ENCODE assay signal across 25 cellular contexts in the genomic region with DNA sequence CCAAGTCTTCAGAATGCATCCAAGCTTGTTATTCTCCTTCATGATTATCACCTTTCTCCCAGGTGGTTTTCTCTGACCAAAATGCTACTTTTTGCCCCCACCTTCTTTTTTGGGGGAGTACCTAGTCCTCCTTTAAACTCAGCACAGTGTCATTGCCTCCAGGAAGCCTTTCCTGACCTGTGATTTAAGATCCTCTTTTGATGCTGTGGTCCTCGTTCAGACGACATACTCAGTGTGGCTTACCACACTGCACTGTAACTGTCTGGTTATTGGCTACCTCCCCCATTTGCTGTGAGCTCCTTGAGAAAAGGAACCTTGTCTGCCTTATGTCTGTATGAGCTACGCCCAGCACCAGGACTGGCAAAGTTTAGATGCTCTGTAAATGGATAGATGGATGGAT. TPM values are rescaled to one million over a fixed set of nuclear protein-coding genes. Genes with fewer than 3 reads are reported as not detected.
DNase-seq lines count a peak whose midpoint lies in the region; ATAC-seq and TF ChIP-seq lines count a peak whose summit lies in the region.
"Had no signal": no experiment of that assay in that cellular context is flagged by ENCODE, and none has a peak within 500 bp of the region (broad histone marks: within the 10 kb centered on the region; RNA-seq: fewer than 3 reads in every experiment).

No MANE protein-coding gene starts in this region.

- H3K4me3 ChIP-seq in DND-41 (ENCODE audit: low read depth in 1 of 2, low read length in 2 of 2) (no peak overlapping the region), MM.1S (ENCODE audit: low read length) (no peak overlapping the region)
- H3K4me3 ChIP-seq: BLaER1 treated with 17β-estradiol and CSF1 and Interleukin-3, amounts not matched to agents 10 nM and 100 nM; body of pancreas; esophagus squamous epithelium; gastrocnemius medialis; ovary; right atrium auricular region had no signal

- H3K27me3 ChIP-seq in DND-41 (ENCODE audit: insufficient read depth, low read length, poor library complexity), result no peaks in the 10 kb centered on the region
- no peaks in the 10 kb centered on the region for H3K27me3 ChIP-seq in MM.1S (replicated peaks; ENCODE audit: insufficient read depth, low read length)
- H3K27me3 ChIP-seq: BLaER1 treated with 17β-estradiol and CSF1 and Interleukin-3, amounts not matched to agents 10 nM and 100 nM; body of pancreas; esophagus squamous epithelium; gastrocnemius medialis; ovary; right atrium auricular region had no signal

- no peaks in the 10 kb centered on the region for H3K9me2 ChIP-seq in MM.1S (replicated peaks; ENCODE audit: insufficient read depth, low read length)

- peaks cover 20% of the 10 kb centered on the region for H3K36me3 Mint-ChIP-seq in activated CD4-positive, alpha-beta T cell treated with anti-CD3 and anti-CD28 coated beads, Interleukin-2, amount 10 ng/mL, durations not matched to agents 24 days and 14 days (ENCODE audit: low read depth)
- peaks cover 32% of the 10 kb centered on the region for H3K36me3 Mint-ChIP-seq in T-cell
- peaks cover 10 to 32% (median 16%) of the 10 kb centered on the region in 3 donors for H3K36me3 Mint-ChIP-seq in naive thymus-derived CD8-positive, alpha-beta T cell
- H3K36me3 Mint-ChIP-seq: natural killer cell treated with Interleukin-12 subunit alpha and Interleukin-12 subunit beta and Interleukin-15 and Interleukin-18, amount 100 ng/mL, for 72 hours had no signal

- CTCF ChIA-PET in T-cell (lab: Charles Lee), result no interaction called here

- H3K4me1 Mint-ChIP-seq in activated CD4-positive, alpha-beta T cell treated with anti-CD3 and anti-CD28 coated beads, Interleukin-2, amount 10 ng/mL, durations not matched to agents 24 days and 14 days, result peaks cover 9% of the 10 kb centered on the region
- H3K4me1 Mint-ChIP-seq in T-cell, result peaks cover 11 to 25% (median 14%) of the 10 kb centered on the region in 3 donors
- peaks cover 10 to 18% (median 15%) of the 10 kb centered on the region in 4 donors for H3K4me1 Mint-ChIP-seq in naive thymus-derived CD8-positive, alpha-beta T cell
- H3K4me1 Mint-ChIP-seq: mesothelial cell of epicardium had no signal

- TF ChIP-seq CTCF in DND-41 (IDR thresholded peaks at IDR 0.05; ENCODE audit: borderline replicate concordance, extremely low read depth, low read length, poor library complexity, severe bottlenecking) (no peak), MM.1S (IDR thresholded peaks at IDR 0.05; ENCODE audit: low read length) (no peak)

- H4K20me1 ChIP-seq in DND-41 (ENCODE audit: insufficient read depth, low read length) (no peaks in the 10 kb centered on the region), MM.1S (ENCODE audit: insufficient read depth, low read length) (no peaks in the 10 kb centered on the region)

- POLR2A ChIA-PET in T-cell (lab: Charles Lee), result no interaction called here
- POLR2A ChIA-PET in naive thymus-derived CD8-positive, alpha-beta T cell (lab: Charles Lee), result no interaction called here

- no peak overlapping the region for H3K4me3 Mint-ChIP-seq in activated CD4-positive, alpha-beta T cell treated with anti-CD3 and anti-CD28 coated beads, Interleukin-2, amount 10 ng/mL, durations not matched to agents 24 days and 14 days
- no peak overlapping the region for H3K4me3 Mint-ChIP-seq in T-cell
- H3K4me3 Mint-ChIP-seq in naive thymus-derived CD8-positive, alpha-beta T cell, result peak overlapping the region in 4 of 10 donors; percentile 4 to 49 (median 21)
- H3K4me3 Mint-ChIP-seq: mesothelial cell of epicardium; natural killer cell treated with Interleukin-12 subunit alpha and Interleukin-12 subunit beta and Interleukin-15 and Interleukin-18, amount 100 ng/mL, for 72 hours; type B pancreatic cell had no signal

- peak; percentile 65 for DNase-seq in activated CD4-positive, alpha-beta T cell treated with anti-CD3 and anti-CD28 coated beads, Interleukin-2, amount 10 ng/mL, durations not matched to agents 24 days and 14 days
- no peak for DNase-seq in activated CD4-positive, alpha-beta T cell treated with anti-CD3 and anti-CD28 coated beads, Interleukin-2, amount 50 U/mL, for 4 hours
- DNase-seq in DND-41 (peak; percentile 17), T-cell (peak in 9 of 34 experiments; percentile 8 to 52 (median 11)), nucleus accumbens (lab: John Stamatoyannopoulos, UW) (no peak), MM.1S (no peak), NCI-H2029 (lab: John Stamatoyannopoulos, UW) (no peak)
- peak in 7 of 10 donors; percentile 9 to 72 (median 53) for DNase-seq in naive thymus-derived CD8-positive, alpha-beta T cell
- DNase-seq: activated T-cell treated with anti-CD3 and anti-CD28 coated beads, Interleukin-2, amount 50 U/mL, for 48 hours; body of pancreas; esophagus squamous epithelium; gastrocnemius medialis; H7; hypothalamus; left ventricle myocardium superior; ovary; stimulated activated CD4-positive, alpha-beta T cell treated with anti-CD3 and anti-CD28 coated beads, Interleukin-4, amount 100 ng/mL, for 4 hours had no signal

- no peak overlapping the region for H2AFZ ChIP-seq in DND-41 (ENCODE audit: low read depth, low read length)
- no peak overlapping the region for H2AFZ ChIP-seq in MM.1S (ENCODE audit: low read length)

- peaks cover 9% of the 10 kb centered on the region for H3K27me3 Mint-ChIP-seq in activated CD4-positive, alpha-beta T cell treated with anti-CD3 and anti-CD28 coated beads, Interleukin-2, amount 10 ng/mL, durations not matched to agents 24 days and 14 days
- H3K27me3 Mint-ChIP-seq in T-cell, result no peaks in the 10 kb centered on the region
- no peaks in the 10 kb centered on the region for H3K27me3 Mint-ChIP-seq in naive thymus-derived CD8-positive, alpha-beta T cell
- H3K27me3 Mint-ChIP-seq: natural killer cell treated with Interleukin-12 subunit alpha and Interleukin-12 subunit beta and Interleukin-15 and Interleukin-18, amount 100 ng/mL, for 72 hours; type B pancreatic cell had no signal

- ATAC-seq in DND-41 (ENCODE audit: insufficient read depth, low read depth), result peak; percentile 78
- ATAC-seq in T-cell (replicated peaks in 1 of 4), result peak; percentile 63 to 99 (median 75)
- ATAC-seq in naive thymus-derived CD8-positive, alpha-beta T cell, result peak; percentile 95 to 99
- ATAC-seq: body of pancreas, gastrocnemius medialis, left ventricle myocardium superior, Right ventricle myocardium inferior had no signal

- no peak overlapping the region for H3K9ac ChIP-seq in DND-41 (ENCODE audit: low read depth, low read length)
- no peak overlapping the region for H3K9ac ChIP-seq in MM.1S (ENCODE audit: low read length)
- H3K9ac ChIP-seq: BLaER1 treated with 17β-estradiol and CSF1 and Interleukin-3, amounts not matched to agents 10 nM and 100 nM had no signal

- no peaks in the 10 kb centered on the region for H3F3A ChIP-seq in MM.1S (ENCODE audit: insufficient read depth, low read length)

- H3K4me1 ChIP-seq in DND-41 (ENCODE audit: insufficient read depth, low read length), result no peaks in the 10 kb centered on the region
- H3K4me1 ChIP-seq in MM.1S (ENCODE audit: low read length), result no peaks in the 10 kb centered on the region
- H3K4me1 ChIP-seq: gastrocnemius medialis had no signal

- H3K4me2 ChIP-seq in DND-41 (ENCODE audit: insufficient read depth, low read length), result no peak overlapping the region
- no peak overlapping the region for H3K4me2 ChIP-seq in MM.1S (ENCODE audit: low read depth, low read length)
- H3K4me2 ChIP-seq: BLaER1 treated with 17β-estradiol and CSF1 and Interleukin-3, amounts not matched to agents 10 nM and 100 nM had no signal

- peak overlapping the region; percentile 25 for H3K27ac Mint-ChIP-seq in activated CD4-positive, alpha-beta T cell treated with anti-CD3 and anti-CD28 coated beads, Interleukin-2, amount 10 ng/mL, durations not matched to agents 24 days and 14 days
- H3K27ac Mint-ChIP-seq in T-cell, result no peak overlapping the region
- H3K27ac Mint-ChIP-seq in naive thymus-derived CD8-positive, alpha-beta T cell, result peak overlapping the region in 8 of 10 donors; percentile 1 to 80 (median 62)
- H3K27ac Mint-ChIP-seq: mesothelial cell of epicardium; natural killer cell treated with Interleukin-12 subunit alpha and Interleukin-12 subunit beta and Interleukin-15 and Interleukin-18, amount 100 ng/mL, for 72 hours; type B pancreatic cell had no signal

- H3K9me3 Mint-ChIP-seq in activated CD4-positive, alpha-beta T cell treated with anti-CD3 and anti-CD28 coated beads, Interleukin-2, amount 10 ng/mL, durations not matched to agents 24 days and 14 days, result no peaks in the 10 kb centered on the region
- no peaks in the 10 kb centered on the region for H3K9me3 Mint-ChIP-seq in T-cell
- no peaks in the 10 kb centered on the region for H3K9me3 Mint-ChIP-seq in naive thymus-derived CD8-positive, alpha-beta T cell
- H3K9me3 Mint-ChIP-seq: mesothelial cell of epicardium; natural killer cell treated with Interleukin-12 subunit alpha and Interleukin-12 subunit beta and Interleukin-15 and Interleukin-18, amount 100 ng/mL, for 72 hours; type B pancreatic cell had no signal

- H3K9me3 ChIP-seq in DND-41 (ENCODE audit: insufficient read depth, low read length, severe bottlenecking), result no peaks in the 10 kb centered on the region
- no peaks in the 10 kb centered on the region for H3K9me3 ChIP-seq in MM.1S (replicated peaks; ENCODE audit: insufficient read depth, low read length)
- H3K9me3 ChIP-seq: BLaER1 treated with 17β-estradiol and CSF1 and Interleukin-3, amounts not matched to agents 10 nM and 100 nM; body of pancreas; esophagus squamous epithelium; gastrocnemius medialis; ovary; right atrium auricular region had no signal

- H3K27ac ChIP-seq in DND-41 (ENCODE audit: low read length) (no peak overlapping the region), MM.1S (ENCODE audit: low read length) (no peak overlapping the region)
- H3K27ac ChIP-seq: BLaER1 treated with 17β-estradiol and CSF1 and Interleukin-3, amounts not matched to agents 10 nM and 100 nM; body of pancreas; esophagus squamous epithelium; gastrocnemius medialis; ovary; right atrium auricular region had no signal

- H3K79me2 ChIP-seq in DND-41 (ENCODE audit: insufficient read depth, low read length) (no peaks in the 10 kb centered on the region), MM.1S (ENCODE audit: low read length) (no peaks in the 10 kb centered on the region)

- intact Hi-C loops in activated CD4-positive, alpha-beta T cell treated with anti-CD3 and anti-CD28 coated beads, Interleukin-2, amount 10 ng/mL, durations not matched to agents 24 days and 14 days (cut with micrococcal nuclease), result no loop called here

- H3K36me3 ChIP-seq in DND-41 (ENCODE audit: insufficient read depth, low read length) (peaks cover 13% of the 10 kb centered on the region), MM.1S (replicated peaks; ENCODE audit: insufficient read depth, low read length) (no peaks in the 10 kb centered on the region)
- H3K36me3 ChIP-seq: ovary had no signal

RNA-seq across cellular contexts. Expression of gene SAYSD1, which starts 14.6 kb away (rescaled TPM):
- 13.7 and 14.8 TPM in 2 replicates for total RNA-seq in activated CD4-positive, alpha-beta T cell treated with anti-CD3 and anti-CD28 coated beads, Interleukin-2, amount 10 ng/mL, durations not matched to agents 24 days and 14 days
- total RNA-seq in T-cell, result 10 to 100 TPM; 14.0 to 25.4 (median 19.2) TPM
- total RNA-seq in naive thymus-derived CD8-positive, alpha-beta T cell, result 10 to 100 TPM; 20.2 to 22.8 TPM
- polyA plus RNA-seq in naive thymus-derived CD8-positive, alpha-beta T cell, result 10 to 100 TPM; 17.5 to 20.3 (median 18.1) TPM

RNA-seq across cellular contexts. Expression of gene GLP1R, which starts 51.8 kb away (rescaled TPM):
- 0.09 TPM in 2 replicates for total RNA-seq in activated CD4-positive, alpha-beta T cell treated with anti-CD3 and anti-CD28 coated beads, Interleukin-2, amount 10 ng/mL, durations not matched to agents 24 days and 14 days
- under 1 TPM in 1 of 5 donors, not detected in 4; 0.07 TPM for total RNA-seq in T-cell
- total RNA-seq in naive thymus-derived CD8-positive, alpha-beta T cell, result not detected
- not detected for polyA plus RNA-seq in naive thymus-derived CD8-positive, alpha-beta T cell
- total RNA-seq: gastrocnemius medialis; M059J; mesothelial cell of epicardium; natural killer cell treated with Interleukin-12 subunit alpha and Interleukin-12 subunit beta and Interleukin-15 and Interleukin-18, amount 100 ng/mL, for 72 hours; OCI-LY7; ovary had no signal

Comparison
In these comparisons a context has a peak if more than half of its experiments do, and no peak if none do; other contexts are left out.
1. DNase-seq: peak in activated CD4-positive, alpha-beta T cell treated with anti-CD3 and anti-CD28 coated beads, Interleukin-2, amount 10 ng/mL, durations not matched to agents 24 days and 14 days (single experiment), DND-41 (single experiment) and naive thymus-derived CD8-positive, alpha-beta T cell (7 of 10); none in activated CD4-positive, alpha-beta T cell treated with anti-CD3 and anti-CD28 coated beads, Interleukin-2, amount 50 U/mL, for 4 hours (0 of 2), nucleus accumbens (0 of 56), MM.1S (single experiment) and NCI-H2029 (single experiment).
2. H3K27ac Mint-ChIP-seq: peak in activated CD4-positive, alpha-beta T cell treated with anti-CD3 and anti-CD28 coated beads, Interleukin-2, amount 10 ng/mL, durations not matched to agents 24 days and 14 days (single experiment) and naive thymus-derived CD8-positive, alpha-beta T cell (8 of 10); none in T-cell (0 of 2).
3. Peak in every context shown above with its lines, with median percentiles within 50 percentile points of each other: ATAC-seq.